10 cellular contexts compared by ENCODE assay signal in genomic region chr1:206127336-206127735, GRCh38. TPM values are rescaled to one million over a fixed set of nuclear protein-coding genes. Genes with fewer than 3 reads are reported as not detected.
"Had no signal": no experiment of that assay in that cellular context is flagged by ENCODE, and none has a peak within 500 bp of the region (broad histone marks: within the 10 kb centered on the region; RNA-seq: fewer than 3 reads in every experiment).

No MANE protein-coding gene starts in this region.

- H3K4me1 Mint-ChIP-seq: IgD-negative memory B cell had no signal

- ATAC-seq: HepG2, K562 had no signal

- FAIRE-seq: HepG2, HTR-8/SVneo, K562 had no signal

- DNase-seq: IMR-90, KBM-7, KG1 had no signal

- H3K27ac ChIP-seq: HL-60 had no signal

- H3K27ac Mint-ChIP-seq: IgD-negative memory B cell had no signal

- H3K4me3 ChIP-seq: K562 had no signal

RNA-seq across cellular contexts. Expression of gene AVPR1B, which starts 10.1 kb away (rescaled TPM):
- total RNA-seq: HepG2, HT-29, HT1080, IMR-90, K562 had no signal
- polyA plus RNA-seq: IgD-negative memory B cell, IMR-90, K562 had no signal
